In the genomic region with DNA sequence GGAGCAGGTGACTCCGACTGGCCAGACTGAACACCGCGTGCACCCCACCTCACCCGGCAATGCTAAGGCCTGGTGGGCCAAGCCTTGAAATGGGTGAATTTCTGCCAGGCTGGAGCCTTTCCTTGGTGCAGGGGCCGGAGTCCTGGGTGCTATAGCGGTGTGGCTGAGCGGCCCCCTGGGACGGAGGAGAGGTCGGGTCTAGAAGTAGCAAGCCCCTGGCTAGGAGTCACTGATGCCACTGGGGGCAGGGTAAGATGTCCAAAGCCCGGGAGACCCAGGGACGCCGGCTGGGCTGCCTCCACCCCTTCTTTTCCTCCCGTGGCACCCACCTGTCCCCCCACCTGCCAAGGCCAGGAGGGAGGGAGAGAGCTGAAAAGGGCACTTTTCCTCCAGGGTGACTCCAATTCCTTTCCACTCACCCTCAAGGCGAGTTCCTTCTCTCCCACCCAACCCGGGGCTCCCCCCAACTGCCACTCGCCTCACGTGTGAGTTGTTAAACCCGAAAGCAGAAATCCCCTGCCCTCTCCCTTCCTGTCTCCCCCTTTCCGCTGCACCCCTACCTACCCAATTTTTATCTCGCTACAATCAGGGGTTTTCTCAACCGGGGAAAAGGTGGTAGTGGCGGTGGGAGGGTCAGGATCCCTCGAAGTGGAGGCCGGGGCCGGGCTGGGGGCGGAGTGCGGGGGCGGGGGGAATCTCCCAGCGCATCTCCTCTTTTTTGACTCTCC, we compare ENCODE assay signal across 1 cellular context.
TF ChIP-seq lines count a peak whose summit lies in the region.

No MANE protein-coding gene starts in this region.

TF ChIP-seq in endothelial cell of umbilical vein, 7 proteins besides CTCF, POLR2A, EP300 and RAD21 (continued from another document):
- TF ChIP-seq GATA2 (IDR thresholded peaks at IDR 0.05; ENCODE audit: insufficient read depth, insufficient read length, low read depth, low read length) (no peak), JUN (IDR thresholded peaks at IDR 0.05; ENCODE audit: borderline replicate concordance, insufficient read depth, insufficient read length, low read depth) (no peak), EZH2 (IDR thresholded peaks at IDR 0.05; ENCODE audit: borderline replicate concordance, low read depth, low read length, severe bottlenecking) (no peak), FOS (IDR thresholded peaks at IDR 0.05; ENCODE audit: borderline replicate concordance, insufficient read depth, low read length) (no peak), MAX (IDR thresholded peaks at IDR 0.05; ENCODE audit: insufficient read depth, insufficient read length) (no peak)
